In the genomic region with DNA sequence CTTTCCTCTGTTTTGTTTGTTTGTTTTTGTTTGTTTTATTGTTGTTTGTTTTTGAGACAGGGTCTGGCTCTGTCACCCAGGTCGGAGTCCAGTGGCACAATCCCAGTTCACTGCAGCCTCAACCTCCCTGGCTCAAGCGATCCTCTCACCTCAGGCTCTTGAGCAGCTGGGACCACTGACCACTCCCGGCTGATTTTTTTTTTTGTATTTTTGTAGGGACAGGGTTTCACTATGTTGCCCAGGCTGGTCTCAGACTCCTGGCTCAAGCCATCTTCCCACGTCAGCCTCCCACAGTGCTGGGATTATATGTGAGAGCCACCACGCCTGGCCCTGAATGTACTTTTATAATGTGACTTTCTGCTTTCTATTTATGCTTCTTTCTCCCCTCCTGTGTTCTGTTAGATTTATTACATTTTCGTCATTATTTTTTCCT, we compare ENCODE assay signal across 8 cellular contexts. TPM values are rescaled to one million over a fixed set of nuclear protein-coding genes. Genes with fewer than 3 reads are reported as not detected.
DNase-seq lines count a peak whose midpoint lies in the region; ATAC-seq and TF ChIP-seq lines count a peak whose summit lies in the region.

No MANE protein-coding gene starts in this region.

- no peaks in the 10 kb centered on the region for H3K9me3 ChIP-seq in CD4-positive, CD25-positive, alpha-beta regulatory T cell (ENCODE audit: control insufficient read depth in 2 of 2, low read length in 2 of 2)
- H3K9me3 ChIP-seq in OCI-LY1 (ENCODE audit: low read length) (no peaks in the 10 kb centered on the region), endodermal cell (ENCODE audit: control insufficient read depth, low read length) (no peaks in the 10 kb centered on the region), neural progenitor cell (ENCODE audit: low read depth) (no peaks in the 10 kb centered on the region)

- H3K27ac Mint-ChIP-seq in CD4-positive, CD25-positive, alpha-beta regulatory T cell = peak overlapping the region; percentile 76 to 92 (median 89)
- H3K27ac Mint-ChIP-seq in endodermal cell = peak overlapping the region; percentile 63
- H3K27ac Mint-ChIP-seq in neural progenitor cell = peak overlapping the region; percentile 51

- 90 to 94% methylated on average over 2 to 6 of the region's 6 CpGs for WGBS in endodermal cell (ENCODE audit: insufficient coverage in 1 of 2, insufficient read length in 1 of 2), 2 experiments

- H3F3A ChIP-seq in OCI-LY1 (ENCODE audit: insufficient read depth, low read length) = 0 out of 2 replicates have a peak, but pooled peaks cover 7% of the 10 kb centered on the region
- H3F3A ChIP-seq in neural progenitor cell (ENCODE audit: low read depth) = peaks cover 14% of the 10 kb centered on the region

- no peak overlapping the region for H3K4me3 ChIP-seq in CD4-positive, CD25-positive, alpha-beta regulatory T cell (ENCODE audit: low read depth, low read length)
- H3K4me3 ChIP-seq in OCI-LY1 (ENCODE audit: low read depth, low read length, poor library complexity, severe bottlenecking) = peak overlapping the region; percentile 62
- peak overlapping the region; percentile 74 for H3K4me3 ChIP-seq in endodermal cell (ENCODE audit: low read length)
- H3K4me3 ChIP-seq in neural progenitor cell = peak overlapping the region; percentile 77

- peaks cover 14% of the 10 kb centered on the region for H3K4me1 ChIP-seq in CD4-positive, CD25-positive, alpha-beta regulatory T cell (ENCODE audit: control insufficient read depth, insufficient read depth, low read length, poor library complexity, severe bottlenecking)
- H3K4me1 ChIP-seq in OCI-LY1 (ENCODE audit: insufficient read depth, low read length, severe bottlenecking) (peaks cover 35% of the 10 kb centered on the region), endodermal cell (ENCODE audit: control insufficient read depth, insufficient read depth, low read length) (no peaks in the 10 kb centered on the region), neural progenitor cell (peaks cover 8% of the 10 kb centered on the region)

- peak overlapping the region; percentile 78 for H3K27ac ChIP-seq in CD4-positive, CD25-positive, alpha-beta regulatory T cell (ENCODE audit: insufficient read depth, low read length, poor library complexity, severe bottlenecking)
- H3K27ac ChIP-seq in OCI-LY1 (ENCODE audit: low read depth, low read length, poor library complexity, severe bottlenecking) = no peak overlapping the region
- no peak overlapping the region for H3K27ac ChIP-seq in endodermal cell (ENCODE audit: low read depth, low read length)
- H3K27ac ChIP-seq in neural progenitor cell = no peak overlapping the region

- no peaks in the 10 kb centered on the region for H3K79me2 ChIP-seq in OCI-LY1 (ENCODE audit: insufficient read depth, low read length)
- no peaks in the 10 kb centered on the region for H3K79me2 ChIP-seq in neural progenitor cell (ENCODE audit: low read depth)

- no peaks in the 10 kb centered on the region for H3K27me3 ChIP-seq in CD4-positive, CD25-positive, alpha-beta regulatory T cell (ENCODE audit: control insufficient read depth, insufficient read depth, low read length)
- H3K27me3 ChIP-seq in OCI-LY1 (ENCODE audit: insufficient read depth, low read length) = no peaks in the 10 kb centered on the region
- H3K27me3 ChIP-seq in endodermal cell (ENCODE audit: control insufficient read depth, insufficient read depth, low read length, poor library complexity, severe bottlenecking) = no peaks in the 10 kb centered on the region
- no peaks in the 10 kb centered on the region for H3K27me3 ChIP-seq in neural progenitor cell

- H3K9me3 Mint-ChIP-seq in CD4-positive, CD25-positive, alpha-beta regulatory T cell = no peaks in the 10 kb centered on the region
- H3K9me3 Mint-ChIP-seq in endodermal cell (no peaks in the 10 kb centered on the region), neural progenitor cell (no peaks in the 10 kb centered on the region)

- H2AFZ ChIP-seq in OCI-LY1 (ENCODE audit: low read length) = no peak overlapping the region
- peak overlapping the region; percentile 40 for H2AFZ ChIP-seq in neural progenitor cell (replicated peaks)

- H3K4me2 ChIP-seq in OCI-LY1 (ENCODE audit: low read length) (peak overlapping the region; percentile 63), neural progenitor cell (peak overlapping the region; percentile 74)

- DNase-seq in CD4-positive, CD25-positive, alpha-beta regulatory T cell = no peak
- no peak for DNase-seq in endodermal cell
- DNase-seq in neural progenitor cell (ENCODE audit: low spot score) = no peak
- DNase-seq in OCI-M2 (lab: John Stamatoyannopoulos, UW; ENCODE audit: unreplicated experiment) = no peak
- no peak for DNase-seq in NCI-H2107 treated with DMSO at 0.1 percent for 48 hours (lab: John Stamatoyannopoulos, UW; ENCODE audit: unreplicated experiment)

- peaks cover 0 to 20% (median 10%) of the 10 kb centered on the region in 4 donors for H3K4me1 Mint-ChIP-seq in CD4-positive, CD25-positive, alpha-beta regulatory T cell
- peaks cover 7% of the 10 kb centered on the region for H3K4me1 Mint-ChIP-seq in endodermal cell
- peaks cover 23% of the 10 kb centered on the region for H3K4me1 Mint-ChIP-seq in neural progenitor cell

- H3K4me3 Mint-ChIP-seq in CD4-positive, CD25-positive, alpha-beta regulatory T cell = peak overlapping the region; percentile 87 to 94 (median 91)
- peak overlapping the region; percentile 70 for H3K4me3 Mint-ChIP-seq in endodermal cell
- peak overlapping the region; percentile 79 for H3K4me3 Mint-ChIP-seq in neural progenitor cell

- H3K9me2 ChIP-seq in OCI-LY1 (ENCODE audit: low read depth, low read length) = no peaks in the 10 kb centered on the region

- H3K9ac ChIP-seq in OCI-LY1 (ENCODE audit: low read length) = peak overlapping the region; percentile 62; the same call in 1 of the 2 replicates
- H3K9ac ChIP-seq in endodermal cell (ENCODE audit: extremely low read depth, low read length, poor library complexity, severe bottlenecking) = peak overlapping the region; percentile 60
- no peak overlapping the region for H3K9ac ChIP-seq in neural progenitor cell

- H3K27me3 Mint-ChIP-seq in CD4-positive, CD25-positive, alpha-beta regulatory T cell = peaks cover 4% of the 10 kb centered on the region
- no peaks in the 10 kb centered on the region for H3K27me3 Mint-ChIP-seq in endodermal cell (ENCODE audit: insufficient read depth)
- peaks cover 15% of the 10 kb centered on the region for H3K27me3 Mint-ChIP-seq in neural progenitor cell (ENCODE audit: insufficient read depth, low read depth)

- H3K36me3 ChIP-seq in CD4-positive, CD25-positive, alpha-beta regulatory T cell (ENCODE audit: control insufficient read depth, insufficient read depth, low read length) = no peaks in the 10 kb centered on the region
- H3K36me3 ChIP-seq in OCI-LY1 (ENCODE audit: insufficient read depth, low read length) (no peaks in the 10 kb centered on the region), endodermal cell (ENCODE audit: control insufficient read depth, insufficient read depth, low read length) (no peaks in the 10 kb centered on the region), neural progenitor cell (no peaks in the 10 kb centered on the region)

- no peaks in the 10 kb centered on the region for H3K36me3 Mint-ChIP-seq in CD4-positive, CD25-positive, alpha-beta regulatory T cell
- H3K36me3 Mint-ChIP-seq in endodermal cell (ENCODE audit: low read depth) (no peaks in the 10 kb centered on the region), neural progenitor cell (no peaks in the 10 kb centered on the region)

- H4K20me1 ChIP-seq in OCI-LY1 (ENCODE audit: insufficient read depth, low read length) (no peaks in the 10 kb centered on the region), neural progenitor cell (ENCODE audit: low read depth) (no peaks in the 10 kb centered on the region)

- TF ChIP-seq CTCF in OCI-LY1 (IDR thresholded peaks at IDR 0.05; ENCODE audit: low read length) (no peak), endodermal cell (conservative IDR thresholded peaks at IDR 0.05) (no peak), neural progenitor cell (IDR thresholded peaks at IDR 0.05) (no peak)

- no peak for ATAC-seq in CD4-positive, CD25-positive, alpha-beta regulatory T cell (ENCODE audit: low read depth in 2 of 2)
- ATAC-seq in GM18868 (IDR thresholded peaks at IDR 0.05; ENCODE audit: unreplicated experiment) (no peak), HG03354 (IDR thresholded peaks at IDR 0.05; ENCODE audit: poor library complexity, severe bottlenecking, unreplicated experiment) (no peak)

RNA-seq across cellular contexts. Expression of a gene that starts 5.0 kb away (rescaled TPM):
- total RNA-seq in CD4-positive, CD25-positive, alpha-beta regulatory T cell = not detected
- not detected for polyA plus RNA-seq in CD4-positive, CD25-positive, alpha-beta regulatory T cell
- total RNA-seq in endodermal cell (1 to 10 TPM in 1 of 2 donors, under 1 TPM in 1; 0.89 to 1.4 TPM), neural progenitor cell (ENCODE audit: low replicate concordance) (0.53 TPM in 1 of 2 replicates, not detected in the other)
- polyA plus RNA-seq in endodermal cell (2013, experiment 1 of 2) = 0.32 TPM
- not detected for polyA plus RNA-seq in endodermal cell (2013, experiment 2 of 2)

RNA-seq across cellular contexts. Expression of a gene that starts 9.0 kb away (rescaled TPM):
- total RNA-seq in CD4-positive, CD25-positive, alpha-beta regulatory T cell = 0.62 TPM
- polyA plus RNA-seq in CD4-positive, CD25-positive, alpha-beta regulatory T cell = under 1 TPM in 1 of 4 donors, not detected in 3; 0.50 TPM
- total RNA-seq in endodermal cell (1 to 10 TPM; 6.0 to 6.3 TPM), neural progenitor cell (ENCODE audit: low replicate concordance) (2.9 and 7.4 TPM in 2 replicates)
- 5.5 TPM for polyA plus RNA-seq in endodermal cell (2013, experiment 1 of 2)
- 6.3 TPM for polyA plus RNA-seq in endodermal cell (2013, experiment 2 of 2)

RNA-seq across cellular contexts. Expression of a gene that starts 19.2 kb away (rescaled TPM):
- total RNA-seq in CD4-positive, CD25-positive, alpha-beta regulatory T cell = 242 TPM
- 100 to 1,000 TPM in 2 of 4 donors, 10 to 100 TPM in 2; 47.0 to 106 (median 78.3) TPM for polyA plus RNA-seq in CD4-positive, CD25-positive, alpha-beta regulatory T cell
- 100 to 1,000 TPM; 369 to 371 TPM for total RNA-seq in endodermal cell
- polyA plus RNA-seq in endodermal cell (2013, experiment 1 of 2) = 346 TPM
- polyA plus RNA-seq in endodermal cell (2013, experiment 2 of 2) = 334 TPM
- 175 and 197 TPM in 2 replicates for total RNA-seq in neural progenitor cell (ENCODE audit: low replicate concordance)
